22 cellular contexts compared by ENCODE assay signal in genomic region chr1:150005606-150006005, GRCh38.
"Had no signal": no experiment of that assay in that cellular context is flagged by ENCODE, and none has a peak within 500 bp of the region (broad histone marks: within the 10 kb centered on the region; RNA-seq: fewer than 3 reads in every experiment).

No MANE protein-coding gene starts in this region.

- H3K4me3 Mint-ChIP-seq: activated CD4-positive, alpha-beta memory T cell treated with anti-CD3 and anti-CD28 coated beads, Interleukin-2, amount 10 ng/mL, durations not matched to agents 7 days and 5 days; activated CD4-positive, alpha-beta T cell treated with anti-CD3 and anti-CD28 coated beads, Interleukin-2, amount 10 ng/mL, durations not matched to agents 24 days and 14 days; activated T-helper 17 cell treated with anti-CD3 and anti-CD28 coated beads, Interleukin-2, amount 50 U/mL, for 72 hours; neural crest cell had no signal

- DNase-seq: activated CD4-positive, alpha-beta memory T cell treated with anti-CD3 and anti-CD28 coated beads, Interleukin-2, amount 10 ng/mL, durations not matched to agents 7 days and 5 days; activated CD4-positive, alpha-beta T cell treated with anti-CD3 and anti-CD28 coated beads, Interleukin-2, amount 10 ng/mL, durations not matched to agents 24 days and 14 days; colonic mucosa; head of caudate nucleus; hypothalamus; left colon; mesenchymal stem cell; mucosa of descending colon; right cardiac atrium; stimulated activated CD4-positive, alpha-beta T cell treated with anti-CD3 and anti-CD28 coated beads, Interleukin-4, amount 100 ng/mL, for 24 hours; stimulated activated naive CD4-positive, alpha-beta T cell treated with Interleukin-2 at 50 U/mL for 16 hours; SW 1271; transverse colon had no signal

- H3K9me3 Mint-ChIP-seq: activated CD4-positive, alpha-beta memory T cell treated with anti-CD3 and anti-CD28 coated beads, Interleukin-2, amount 10 ng/mL, durations not matched to agents 7 days and 5 days; activated CD4-positive, alpha-beta T cell treated with anti-CD3 and anti-CD28 coated beads, Interleukin-2, amount 10 ng/mL, durations not matched to agents 24 days and 14 days; activated naive CD4-positive, alpha-beta T cell treated with anti-CD3 and anti-CD28 coated beads, Interleukin-2, amount 50 U/mL, for 72 hours; activated T-helper 17 cell treated with anti-CD3 and anti-CD28 coated beads, Interleukin-2, amount 50 U/mL, for 72 hours; neural crest cell had no signal

- H3K36me3 ChIP-seq: breast epithelium, colonic mucosa, transverse colon had no signal

- H3K27ac ChIP-seq: ascending aorta, breast epithelium, colonic mucosa, transverse colon, VCaP had no signal

- ATAC-seq: activated CD4-positive, CD25-positive, alpha-beta regulatory T cell treated with anti-CD3 and anti-CD28 coated beads, Interleukin-2, amount 50 U/mL, for 24 hours; activated naive CD4-positive, alpha-beta T cell treated with anti-CD3 and anti-CD28 coated beads, Interleukin-2, amount 50 U/mL, for 72 hours; activated T-helper 17 cell treated with anti-CD3 and anti-CD28 coated beads, Interleukin-2, amount 50 U/mL, for 72 hours; left colon; mucosa of descending colon; right cardiac atrium had no signal

- H3K4me3 ChIP-seq: ascending aorta, breast epithelium, colonic mucosa, esophagus muscularis mucosa, mucosa of descending colon, transverse colon had no signal

- H3K27me3 Mint-ChIP-seq: activated CD4-positive, alpha-beta memory T cell treated with anti-CD3 and anti-CD28 coated beads, Interleukin-2, amount 10 ng/mL, durations not matched to agents 7 days and 5 days; activated CD4-positive, alpha-beta T cell treated with anti-CD3 and anti-CD28 coated beads, Interleukin-2, amount 10 ng/mL, durations not matched to agents 24 days and 14 days; activated T-helper 17 cell treated with anti-CD3 and anti-CD28 coated beads, Interleukin-2, amount 50 U/mL, for 72 hours had no signal

- H3K27ac Mint-ChIP-seq: activated CD4-positive, alpha-beta memory T cell treated with anti-CD3 and anti-CD28 coated beads, Interleukin-2, amount 10 ng/mL, durations not matched to agents 7 days and 5 days; activated CD4-positive, alpha-beta T cell treated with anti-CD3 and anti-CD28 coated beads, Interleukin-2, amount 10 ng/mL, durations not matched to agents 24 days and 14 days; activated naive CD4-positive, alpha-beta T cell treated with anti-CD3 and anti-CD28 coated beads, Interleukin-2, amount 50 U/mL, for 72 hours; activated T-helper 17 cell treated with anti-CD3 and anti-CD28 coated beads, Interleukin-2, amount 50 U/mL, for 72 hours; progenitor cell of endocrine pancreas had no signal

- H3K27me3 ChIP-seq: ascending aorta, breast epithelium, colonic mucosa, esophagus muscularis mucosa, transverse colon had no signal
